Comparison of ENCODE assay signal across 8 cellular contexts in the genomic region with DNA sequence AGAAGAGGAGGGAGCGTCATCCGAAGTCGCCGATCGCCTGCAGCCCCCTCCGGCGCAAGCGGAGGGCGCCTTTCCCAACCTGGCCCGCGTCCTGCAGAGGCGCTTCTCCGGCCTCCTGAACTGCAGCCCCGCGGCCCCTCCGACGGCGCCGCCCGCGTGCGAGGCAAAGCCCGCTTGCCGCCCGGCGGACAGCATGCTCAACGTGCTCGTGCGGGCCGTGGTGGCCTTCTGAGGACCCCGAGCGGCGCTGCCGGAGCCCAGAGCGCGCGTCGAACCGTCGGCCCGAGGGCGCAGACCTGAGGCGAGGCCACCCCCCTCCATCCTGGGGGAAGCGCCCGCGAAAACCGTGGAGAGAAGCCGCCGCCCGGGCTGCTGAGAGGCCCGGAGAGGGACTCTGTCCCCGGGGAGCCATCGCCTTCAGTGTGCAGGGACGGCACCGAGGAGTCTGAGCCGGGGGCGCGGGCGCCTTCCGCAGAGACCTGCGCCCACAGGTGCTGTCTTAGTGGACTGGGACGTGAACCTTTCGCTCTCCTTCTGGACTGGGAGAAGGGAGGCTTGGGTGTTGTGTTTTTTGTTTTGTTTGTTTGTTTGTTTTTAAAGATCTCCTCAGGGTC. TPM values are rescaled to one million over a fixed set of nuclear protein-coding genes. Genes with fewer than 3 reads are reported as not detected.
A peak's percentile ranks its signal among the peaks of the same experiment; 100 is the strongest.
DNase-seq lines count a peak whose midpoint lies in the region; ATAC-seq, FAIRE-seq and TF ChIP-seq lines count a peak whose summit lies in the region.

No MANE protein-coding gene starts in this region.

- H3K27me3 Mint-ChIP-seq in CD14-positive monocyte (ENCODE audit: low read depth in 3 of 3) (peaks cover 0 to 13% (median 2%) of the 10 kb centered on the region in 3 donors), progenitor cell of endocrine pancreas (no peaks in the 10 kb centered on the region)
- no peaks in the 10 kb centered on the region for H3K27me3 Mint-ChIP-seq in activated T-cell treated with anti-CD3 and anti-CD28 coated beads, Interleukin-2, amount 50 U/mL, for 4 hours (ENCODE audit: low read depth)

- peak overlapping the region; percentile 96 to 99 (median 98) for H3K27ac Mint-ChIP-seq in CD14-positive monocyte
- H3K27ac Mint-ChIP-seq in progenitor cell of endocrine pancreas = peak overlapping the region; percentile 100

- H3K27ac ChIP-seq in gastroesophageal sphincter = peak overlapping the region; percentile 93 to 100 (median 98)

- H3K9me3 Mint-ChIP-seq in CD14-positive monocyte (peaks cover 0 to 9% (median 2%) of the 10 kb centered on the region in 7 donors), progenitor cell of endocrine pancreas (ENCODE audit: low read depth) (no peaks in the 10 kb centered on the region)
- H3K9me3 Mint-ChIP-seq in activated T-cell treated with anti-CD3 and anti-CD28 coated beads, Interleukin-2, amount 50 U/mL, for 4 hours = no peaks in the 10 kb centered on the region

- peaks cover 39% of the 10 kb centered on the region for H3K4me1 Mint-ChIP-seq in CD14-positive monocyte
- peaks cover 43% of the 10 kb centered on the region for H3K4me1 Mint-ChIP-seq in activated T-cell treated with anti-CD3 and anti-CD28 coated beads, Interleukin-2, amount 50 U/mL, for 4 hours (ENCODE audit: low read depth)
- peaks cover 20% of the 10 kb centered on the region for H3K4me1 Mint-ChIP-seq in progenitor cell of endocrine pancreas (ENCODE audit: low read depth)

- DNase-seq in CD14-positive monocyte (ENCODE audit: low spot score) (no peak), HT-29 (ENCODE audit: low spot score) (peak; percentile 17), progenitor cell of endocrine pancreas (ENCODE audit: low spot score, unreplicated experiment) (peak; percentile 23), NCI-H510A treated with DMSO at 0.1 percent for 48 hours (lab: John Stamatoyannopoulos, UW) (no peak), urothelium cell line (ENCODE audit: low spot score) (no peak)
- peak; percentile 13 for DNase-seq in activated T-cell treated with anti-CD3 and anti-CD28 coated beads, Interleukin-2, amount 50 U/mL, for 4 hours

- TF ChIP-seq POLR2A in gastroesophageal sphincter (IDR thresholded peaks at IDR 0.05) = peak in 1 of 2 donors; percentile 32

- no peaks in the 10 kb centered on the region for H3K36me3 ChIP-seq in gastroesophageal sphincter

- TF ChIP-seq CTCF in CD14-positive monocyte (IDR thresholded peaks at IDR 0.05) = peak; percentile 18
- peak in 1 of 4 experiments; percentile 49 for TF ChIP-seq CTCF in gastroesophageal sphincter (IDR thresholded peaks at IDR 0.05)
- no peak for TF ChIP-seq CTCF in progenitor cell of endocrine pancreas (IDR thresholded peaks at IDR 0.05; ENCODE audit: unreplicated experiment)

- intact Hi-C loops in CD14-positive monocyte (cut with micrococcal nuclease) = loop anchor here (2.0 to 10.0 kb wide), 7 partner anchors 13 to 691 kb away; a partner anchor contains a TSS

- WGBS in gastroesophageal sphincter (ENCODE audit: low coverage in 1 of 2), 2 donors = 0% methylated on average over 6 to 10 of the region's 63 CpGs

- peak overlapping the region; percentile 98 to 99 for H3K4me3 Mint-ChIP-seq in CD14-positive monocyte
- H3K4me3 Mint-ChIP-seq in activated T-cell treated with anti-CD3 and anti-CD28 coated beads, Interleukin-2, amount 50 U/mL, for 4 hours = peak overlapping the region; percentile 99
- peak overlapping the region; percentile 96 for H3K4me3 Mint-ChIP-seq in progenitor cell of endocrine pancreas (ENCODE audit: low read depth)

- no peaks in the 10 kb centered on the region for H3K9me3 ChIP-seq in gastroesophageal sphincter

- H3K36me3 Mint-ChIP-seq in CD14-positive monocyte (peaks cover 6 to 21% of the 10 kb centered on the region in 2 donors), progenitor cell of endocrine pancreas (ENCODE audit: insufficient read depth) (peaks cover 10% of the 10 kb centered on the region)
- H3K36me3 Mint-ChIP-seq in activated T-cell treated with anti-CD3 and anti-CD28 coated beads, Interleukin-2, amount 50 U/mL, for 4 hours (ENCODE audit: insufficient read depth) = peaks cover 18% of the 10 kb centered on the region

- FAIRE-seq in urothelium cell line (lab: Jason Lieb, UNC) = no peak

- H3K27me3 ChIP-seq in gastroesophageal sphincter = no peaks in the 10 kb centered on the region

- ATAC-seq in activated T-cell treated with anti-CD3 and anti-CD28 coated beads, Interleukin-2, amount 50 U/mL, for 4 hours = no peak
- ATAC-seq in gastroesophageal sphincter = no peak
- ATAC-seq in HG03175 (IDR thresholded peaks at IDR 0.05; ENCODE audit: unreplicated experiment) = no peak

- no peak for TF ChIP-seq EP300 in gastroesophageal sphincter (IDR thresholded peaks at IDR 0.05)

- H3K4me3 ChIP-seq in gastroesophageal sphincter = peak overlapping the region; percentile 46 to 96

- H3K4me1 ChIP-seq in gastroesophageal sphincter = peaks cover 0 to 53% (median 20%) of the 10 kb centered on the region in 3 donors

RNA-seq across cellular contexts. Expression of a gene that starts 3.5 kb away (rescaled TPM):
- 100 to 1,000 TPM; 355 to 601 TPM for polyA plus RNA-seq in CD14-positive monocyte
- 144 and 159 TPM in 2 replicates for total RNA-seq in HT-29 (2014; rRNA removed; shearing (Covaris generic))
- total RNA-seq in activated T-cell treated with anti-CD3 and anti-CD28 coated beads, Interleukin-2, amount 50 U/mL, for 4 hours = 100 to 1,000 TPM in 2 of 3 donors, 10 to 100 TPM in 1; 99.4 to 113 (median 110) TPM
- total RNA-seq in gastroesophageal sphincter = 10 to 100 TPM; 33.8 to 62.1 (median 48.0) TPM
- 88.4 and 93.4 TPM in 2 replicates for total RNA-seq in progenitor cell of endocrine pancreas

RNA-seq across cellular contexts. Expression of a gene that starts 3.6 kb away (rescaled TPM):
- polyA plus RNA-seq in CD14-positive monocyte = 100 to 1,000 TPM; 158 to 172 TPM
- 86.0 and 102 TPM in 2 replicates for total RNA-seq in HT-29 (2014; rRNA removed; shearing (Covaris generic))
- 10 to 100 TPM; 64.5 to 66.0 (median 65.4) TPM for total RNA-seq in activated T-cell treated with anti-CD3 and anti-CD28 coated beads, Interleukin-2, amount 50 U/mL, for 4 hours
- total RNA-seq in gastroesophageal sphincter (10 to 100 TPM; 45.1 to 69.0 (median 53.0) TPM), progenitor cell of endocrine pancreas (49.2 and 55.9 TPM in 2 replicates)

RNA-seq across cellular contexts. Expression of a gene that starts 35.7 kb away (rescaled TPM):
- 1 to 10 TPM; 1.1 to 2.2 TPM for polyA plus RNA-seq in CD14-positive monocyte
- 130 and 133 TPM in 2 replicates for total RNA-seq in HT-29 (2014; rRNA removed; shearing (Covaris generic))
- 100 to 1,000 TPM; 127 to 137 (median 134) TPM for total RNA-seq in activated T-cell treated with anti-CD3 and anti-CD28 coated beads, Interleukin-2, amount 50 U/mL, for 4 hours
- total RNA-seq in gastroesophageal sphincter (10 to 100 TPM; 23.8 to 55.2 (median 26.2) TPM), progenitor cell of endocrine pancreas (92.3 and 103 TPM in 2 replicates)

RNA-seq across cellular contexts. Expression of a gene that starts 37.2 kb away (rescaled TPM):
- polyA plus RNA-seq in CD14-positive monocyte = 10 to 100 TPM; 14.5 TPM
- total RNA-seq in HT-29 (2014; rRNA removed; shearing (Covaris generic)) = 52.8 and 59.8 TPM in 2 replicates
- 100 to 1,000 TPM; 240 to 248 (median 246) TPM for total RNA-seq in activated T-cell treated with anti-CD3 and anti-CD28 coated beads, Interleukin-2, amount 50 U/mL, for 4 hours
- total RNA-seq in gastroesophageal sphincter = 10 to 100 TPM; 25.7 to 30.0 (median 28.7) TPM
- 51.5 and 52.4 TPM in 2 replicates for total RNA-seq in progenitor cell of endocrine pancreas

RNA-seq across cellular contexts. Expression of a gene that starts 51.1 kb away (rescaled TPM):
- polyA plus RNA-seq in CD14-positive monocyte = 10 to 100 TPM; 35.7 to 37.1 TPM
- 1.8 and 2.5 TPM in 2 replicates for total RNA-seq in HT-29 (2014; rRNA removed; shearing (Covaris generic))
- total RNA-seq in activated T-cell treated with anti-CD3 and anti-CD28 coated beads, Interleukin-2, amount 50 U/mL, for 4 hours = 1 to 10 TPM; 1.9 to 3.0 (median 2.9) TPM
- total RNA-seq in gastroesophageal sphincter (10 to 100 TPM in 2 of 4 donors, 1 to 10 TPM in 2; 9.9 to 11.8 (median 10.8) TPM), progenitor cell of endocrine pancreas (0.47 and 0.50 TPM in 2 replicates)

Comparison
In these comparisons a context has a peak if more than half of its experiments do, and no peak if none do; other contexts are left out.
1. DNase-seq: peak in HT-29 (single experiment), activated T-cell treated with anti-CD3 and anti-CD28 coated beads, Interleukin-2, amount 50 U/mL, for 4 hours (single experiment) and progenitor cell of endocrine pancreas (single experiment); none in CD14-positive monocyte (single experiment), NCI-H510A treated with DMSO at 0.1 percent for 48 hours (single experiment) and urothelium cell line (single experiment).
2. Peak in every context shown above with its lines, with median percentiles within 50 percentile points of each other: H3K4me3 Mint-ChIP-seq.